1 cellular context compared by ENCODE assay signal in the genomic region with DNA sequence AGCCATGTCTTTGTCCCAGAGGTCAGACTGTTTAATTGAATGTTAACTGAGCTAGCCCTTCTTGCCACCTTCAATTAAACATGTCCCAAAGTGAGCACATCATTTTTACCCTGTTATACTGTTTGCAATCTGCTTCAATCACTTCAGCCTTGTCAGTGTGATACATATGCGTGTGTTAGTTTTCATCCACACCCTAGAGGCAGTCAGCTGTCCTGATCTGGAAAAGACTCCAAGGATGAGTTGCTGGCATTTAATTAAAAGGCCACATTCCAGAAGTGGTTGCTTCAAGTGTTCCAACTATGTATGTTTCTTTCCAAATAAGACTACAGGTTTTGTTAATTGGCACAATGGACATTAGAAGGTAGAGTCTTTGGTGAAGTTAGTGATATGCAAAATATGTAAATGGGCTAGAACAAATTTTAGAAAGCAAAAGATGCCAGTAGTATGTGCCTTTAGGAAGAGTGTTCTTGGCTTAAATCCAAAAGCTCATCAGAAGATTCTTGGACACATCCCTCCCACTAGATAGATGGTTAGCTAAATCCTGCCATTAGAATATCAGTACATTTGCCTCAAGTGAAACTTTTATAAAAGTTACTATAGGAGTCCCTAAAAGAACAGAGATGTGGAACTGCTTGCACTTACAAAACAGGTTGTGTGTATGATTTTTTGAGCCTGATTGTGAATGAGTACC.
TF ChIP-seq lines count a peak whose summit lies in the region.

No MANE protein-coding gene starts in this region.

TF ChIP-seq in GM23338, 12 proteins besides CTCF, POLR2A, EP300 and RAD21 (continued from another document):
- TF ChIP-seq, protein P1, sequence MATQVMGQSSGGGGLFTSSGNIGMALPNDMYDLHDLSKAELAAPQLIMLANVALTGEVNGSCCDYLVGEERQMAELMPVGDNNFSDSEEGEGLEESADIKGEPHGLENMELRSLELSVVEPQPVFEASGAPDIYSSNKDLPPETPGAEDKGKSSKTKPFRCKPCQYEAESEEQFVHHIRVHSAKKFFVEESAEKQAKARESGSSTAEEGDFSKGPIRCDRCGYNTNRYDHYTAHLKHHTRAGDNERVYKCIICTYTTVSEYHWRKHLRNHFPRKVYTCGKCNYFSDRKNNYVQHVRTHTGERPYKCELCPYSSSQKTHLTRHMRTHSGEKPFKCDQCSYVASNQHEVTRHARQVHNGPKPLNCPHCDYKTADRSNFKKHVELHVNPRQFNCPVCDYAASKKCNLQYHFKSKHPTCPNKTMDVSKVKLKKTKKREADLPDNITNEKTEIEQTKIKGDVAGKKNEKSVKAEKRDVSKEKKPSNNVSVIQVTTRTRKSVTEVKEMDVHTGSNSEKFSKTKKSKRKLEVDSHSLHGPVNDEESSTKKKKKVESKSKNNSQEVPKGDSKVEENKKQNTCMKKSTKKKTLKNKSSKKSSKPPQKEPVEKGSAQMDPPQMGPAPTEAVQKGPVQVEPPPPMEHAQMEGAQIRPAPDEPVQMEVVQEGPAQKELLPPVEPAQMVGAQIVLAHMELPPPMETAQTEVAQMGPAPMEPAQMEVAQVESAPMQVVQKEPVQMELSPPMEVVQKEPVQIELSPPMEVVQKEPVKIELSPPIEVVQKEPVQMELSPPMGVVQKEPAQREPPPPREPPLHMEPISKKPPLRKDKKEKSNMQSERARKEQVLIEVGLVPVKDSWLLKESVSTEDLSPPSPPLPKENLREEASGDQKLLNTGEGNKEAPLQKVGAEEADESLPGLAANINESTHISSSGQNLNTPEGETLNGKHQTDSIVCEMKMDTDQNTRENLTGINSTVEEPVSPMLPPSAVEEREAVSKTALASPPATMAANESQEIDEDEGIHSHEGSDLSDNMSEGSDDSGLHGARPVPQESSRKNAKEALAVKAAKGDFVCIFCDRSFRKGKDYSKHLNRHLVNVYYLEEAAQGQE (IDR thresholded peaks at IDR 0.05; ENCODE audit: unreplicated experiment): no peak
- no peak for TF ChIP-seq ZNF331 (CRISPR knock-in tag; IDR thresholded peaks at IDR 0.05; ENCODE audit: low read depth)
